In genomic region chr4:87541956-87542709, GRCh38 we compare ENCODE assay signal across 24 cellular contexts. TPM values are rescaled to one million over a fixed set of nuclear protein-coding genes. Genes with fewer than 3 reads are reported as not detected.
DNase-seq lines count a peak whose midpoint lies in the region; ATAC-seq and TF ChIP-seq lines count a peak whose summit lies in the region.
"Had no signal": no experiment of that assay in that cellular context is flagged by ENCODE, and none has a peak within 500 bp of the region (broad histone marks: within the 10 kb centered on the region; RNA-seq: fewer than 3 reads in every experiment).

No MANE protein-coding gene starts in this region.

- H3K27ac Mint-ChIP-seq in neural progenitor cell: no peak overlapping the region
- H3K27ac Mint-ChIP-seq: naive B cell had no signal

- peak overlapping the region; percentile 63 for H2AFZ ChIP-seq in neural progenitor cell (replicated peaks)

- H3F3A ChIP-seq in neural progenitor cell (ENCODE audit: low read depth): no peaks in the 10 kb centered on the region

- peak in 1 of 2 experiments; percentile 51 for DNase-seq in SJCRH30
- DNase-seq in heart left ventricle: no peak
- no peak for DNase-seq in neural progenitor cell (ENCODE audit: low spot score)
- no peak for DNase-seq in thyroid gland
- DNase-seq in NCI-H748 treated with DMSO at 0.1 percent for 48 hours (lab: John Stamatoyannopoulos, UW): no peak
- no peak for DNase-seq in NCI-H446 treated with DMSO at 0.1 percent for 48 hours (lab: John Stamatoyannopoulos, UW)
- DNase-seq: activated CD4-positive, alpha-beta T cell treated with anti-CD3 and anti-CD28 coated beads for 1 hour; activated gamma-delta T cell treated with Interleukin-2 at 50 U/mL for 16 hours; activated T-cell treated with anti-CD3 and anti-CD28 coated beads, Interleukin-2, amount 50 U/mL, for 1 hour; DND-41; hippocampal formation; mammary epithelial cell; MM.1S; naive B cell; NCI-H1436 treated with DMSO at 0.1 percent for 48 hours; pancreas; SIG-M5 had no signal

- peaks cover 12% of the 10 kb centered on the region for H3K4me1 Mint-ChIP-seq in neural progenitor cell
- H3K4me1 Mint-ChIP-seq: naive B cell had no signal

- WGBS in heart left ventricle, 4 donors: 65 to 76% (median 68%) methylated on average over 6 of the region's 6 CpGs
- 79 to 87% methylated on average over 6 of the region's 6 CpGs for WGBS in thyroid gland, 2 donors

- H3K4me3 ChIP-seq in SJCRH30: peak overlapping the region; percentile 56
- H3K4me3 ChIP-seq in heart left ventricle: no peak overlapping the region
- H3K4me3 ChIP-seq in neural progenitor cell: no peak overlapping the region
- H3K4me3 ChIP-seq in thyroid gland (replicated peaks in 1 of 3): no peak overlapping the region
- H3K4me3 ChIP-seq: GM12878, pancreas, suprapubic skin had no signal

- ATAC-seq in heart left ventricle (peak in 3 of 4 donors; percentile 28 to 67 (median 48)), GM19463 (IDR thresholded peaks at IDR 0.05; ENCODE audit: unreplicated experiment) (no peak), HG03460 (IDR thresholded peaks at IDR 0.05; ENCODE audit: unreplicated experiment) (no peak)
- ATAC-seq: GM12878 had no signal

- TF ChIP-seq CTCF in heart left ventricle (IDR thresholded peaks at IDR 0.05) (no peak), neural progenitor cell (IDR thresholded peaks at IDR 0.05) (no peak), thyroid gland (IDR thresholded peaks at IDR 0.05) (no peak)

- peaks cover 34% of the 10 kb centered on the region for H3K4me1 ChIP-seq in SJCRH30
- peaks cover 0 to 28% (median 0%) of the 10 kb centered on the region in 12 donors for H3K4me1 ChIP-seq in heart left ventricle
- peaks cover 3% of the 10 kb centered on the region for H3K4me1 ChIP-seq in neural progenitor cell
- H3K4me1 ChIP-seq in thyroid gland: no peaks in the 10 kb centered on the region
- H3K4me1 ChIP-seq: pancreas had no signal

- H3K27me3 Mint-ChIP-seq in neural progenitor cell (ENCODE audit: insufficient read depth, low read depth): peaks cover 2% of the 10 kb centered on the region

- no peaks in the 10 kb centered on the region for H3K36me3 Mint-ChIP-seq in neural progenitor cell
- H3K36me3 Mint-ChIP-seq: naive B cell had no signal

- no peak for TF ChIP-seq POLR2A in heart left ventricle (IDR thresholded peaks at IDR 0.05)
- no peak for TF ChIP-seq POLR2A in thyroid gland (IDR thresholded peaks at IDR 0.05)

- H3K27me3 ChIP-seq in SJCRH30: no peaks in the 10 kb centered on the region
- no peaks in the 10 kb centered on the region for H3K27me3 ChIP-seq in heart left ventricle
- H3K27me3 ChIP-seq in neural progenitor cell: no peaks in the 10 kb centered on the region
- H3K27me3 ChIP-seq in thyroid gland: no peaks in the 10 kb centered on the region
- H3K27me3 ChIP-seq: pancreas, suprapubic skin had no signal

- no peak overlapping the region for H3K4me2 ChIP-seq in neural progenitor cell

- no peaks in the 10 kb centered on the region for H3K79me2 ChIP-seq in neural progenitor cell (ENCODE audit: low read depth)

- H3K36me3 ChIP-seq in SJCRH30 (no peaks in the 10 kb centered on the region), heart left ventricle (no peaks in the 10 kb centered on the region), neural progenitor cell (no peaks in the 10 kb centered on the region), thyroid gland (no peaks in the 10 kb centered on the region)
- H3K36me3 ChIP-seq: pancreas, suprapubic skin had no signal

- H4K20me1 ChIP-seq in neural progenitor cell (ENCODE audit: low read depth): no peaks in the 10 kb centered on the region

- H3K9me3 ChIP-seq in SJCRH30 (replicated peaks): peaks cover 11% of the 10 kb centered on the region
- H3K9me3 ChIP-seq in heart left ventricle: peaks cover 0 to 4% (median 0%) of the 10 kb centered on the region in 12 donors
- no peaks in the 10 kb centered on the region for H3K9me3 ChIP-seq in neural progenitor cell (ENCODE audit: low read depth)
- no peaks in the 10 kb centered on the region for H3K9me3 ChIP-seq in thyroid gland
- H3K9me3 ChIP-seq: pancreas, suprapubic skin had no signal

- H3K4me3 Mint-ChIP-seq in neural progenitor cell: no peak overlapping the region
- H3K4me3 Mint-ChIP-seq: naive B cell had no signal

- intact Hi-C loops in heart left ventricle (cut with DNase I) (loop anchor here (2.0 to 10.0 kb wide), 11 partner anchors 113 to 433 kb away; partner anchors contain the start of genes DMP1 (in 1 of the 10) and SPP1 (in 1 of the 10)), thyroid gland (cut with DNase I) (no loop called here)

- H3K27ac ChIP-seq in SJCRH30 (peak overlapping the region; percentile 99), heart left ventricle (peak overlapping the region in 11 of 12 donors; percentile 36 to 90 (median 67)), neural progenitor cell (no peak overlapping the region), thyroid gland (peak overlapping the region in 2 of 3 donors; percentile 12 to 25)
- H3K27ac ChIP-seq: pancreas had no signal

- H3K9ac ChIP-seq in neural progenitor cell: no peak overlapping the region

- H3K9me3 Mint-ChIP-seq in neural progenitor cell: peaks cover 5% of the 10 kb centered on the region

RNA-seq across cellular contexts. Expression of gene SPARCL1, which starts 13.0 kb away (rescaled TPM):
- 0.18 TPM in 1 of 2 replicates, not detected in the other for total RNA-seq in SJCRH30 (2014; rRNA removed; shearing (Covaris generic))
- total RNA-seq in heart left ventricle (100 to 1,000 TPM; 163 to 829 (median 250) TPM), neural progenitor cell (ENCODE audit: low replicate concordance) (0.43 TPM in 1 of 2 replicates, not detected in the other), thyroid gland (100 to 1,000 TPM; 234 to 569 (median 391) TPM)
- polyA plus RNA-seq in heart left ventricle: 100 to 1,000 TPM; 215 to 400 TPM
- total RNA-seq: fibroblast of villous mesenchyme, OCI-LY7 had no signal
- polyA plus RNA-seq: BJ had no signal

Comparison
In these comparisons a context has a peak if more than half of its experiments do, and no peak if none do; other contexts are left out.
1. ATAC-seq: peak in heart left ventricle (3 of 4); none in GM19463 (single experiment) and HG03460 (single experiment).
2. RNA of gene SPARCL1, which starts 13.0 kb away (total RNA-seq): 234 to 569 TPM in thyroid gland and 163 to 829 TPM in heart left ventricle; 0.18 TPM in SJCRH30 and 0.43 TPM in neural progenitor cell; every median in the first group is over 100 times any median in the second.